In genomic region chr7:23712368-23713284, GRCh38 we compare ENCODE assay signal across 7 cellular contexts. TPM values are rescaled to one million over a fixed set of nuclear protein-coding genes. Genes with fewer than 3 reads are reported as not detected.
A peak's percentile ranks its signal among the peaks of the same experiment; 100 is the strongest.
DNase-seq lines count a peak whose midpoint lies in the region; ATAC-seq, FAIRE-seq and TF ChIP-seq lines count a peak whose summit lies in the region.

No MANE protein-coding gene starts in this region.

- no peak overlapping the region for H3K4me3 ChIP-seq in GM06990 (replicated peaks; ENCODE audit: low read depth, low read length)

- no peaks in the 10 kb centered on the region for H3K27me3 ChIP-seq in GM06990 (replicated peaks; ENCODE audit: control insufficient read depth, insufficient read depth, low read length)

- peak; percentile 16 for TF ChIP-seq CTCF in GM06990 (IDR thresholded peaks at IDR 0.05; ENCODE audit: insufficient read depth, low read length, poor library complexity, severe bottlenecking)

- DNase-seq in GM06990 (ENCODE audit: extremely low read depth, insufficient read length) (no peak), NAMALWA (ENCODE audit: low spot score) (peak; percentile 78), SW 1271 (lab: John Stamatoyannopoulos, UW) (peak; percentile 23 to 73), frontal cortex (ENCODE audit: low spot score in 2 of 2) (peak; percentile 70 to 75), putamen (ENCODE audit: low spot score) (peak; percentile 59)

- FAIRE-seq in frontal cortex (lab: Jason Lieb, UNC) = peak; percentile 99

- ATAC-seq in HG02610 (IDR thresholded peaks at IDR 0.05; ENCODE audit: unreplicated experiment) = no peak
- no peak for ATAC-seq in GM21423 (IDR thresholded peaks at IDR 0.05; ENCODE audit: unreplicated experiment)

- no peaks in the 10 kb centered on the region for H3K36me3 ChIP-seq in GM06990 (ENCODE audit: control insufficient read depth, insufficient read depth, low read length)

RNA-seq across cellular contexts. Expression of gene STK31, which starts 2.6 kb away (rescaled TPM):
- 13.5 TPM for total RNA-seq in frontal cortex

RNA-seq across cellular contexts. Expression of gene FAM221A, which starts 32.6 kb away (rescaled TPM):
- 15.9 TPM for total RNA-seq in frontal cortex
